ENCODE assay signal across 19 cellular contexts in genomic region chr5:52531105-52531504, GRCh38.
DNase-seq lines count a peak whose midpoint lies in the region; ATAC-seq, FAIRE-seq and TF ChIP-seq lines count a peak whose summit lies in the region.
"Had no signal": no experiment of that assay in that cellular context is flagged by ENCODE, and none has a peak within 500 bp of the region (broad histone marks: within the 10 kb centered on the region; RNA-seq: fewer than 3 reads in every experiment).

No MANE protein-coding gene starts in this region.

- ATAC-seq in DND-41 (ENCODE audit: insufficient read depth, low read depth) (no peak), K562 (no peak), heart left ventricle (no peak)
- ATAC-seq: A549 had no signal

- H3K27me3 ChIP-seq in DND-41 (ENCODE audit: insufficient read depth, low read length, poor library complexity) (no peaks in the 10 kb centered on the region), K562 (ENCODE audit: control insufficient read depth in 2 of 2, insufficient read depth in 2 of 2, low read length in 2 of 2) (no peaks in the 10 kb centered on the region), heart left ventricle (peaks cover 0 to 3% (median 0%) of the 10 kb centered on the region in 9 donors)

- in situ Hi-C loops in K562 (cut with MboI) = no loop called here
- in situ Hi-C loops in KBM-7 (cut with MboI; ENCODE audit: low pct_unique_long_range_greater_than_20kb, low sequenced_read_pairs) = no loop called here

- WGBS in K562 (ENCODE audit: insufficient coverage, low coverage, missing lambda C conversion rate) = 0% methylated on average over 3 of the region's 4 CpGs
- WGBS in heart left ventricle, 4 donors = 76 to 78% (median 76%) methylated on average over 3 to 4 of the region's 4 CpGs

- DNase-seq in DMS 273 (lab: John Stamatoyannopoulos, UW; ENCODE audit: unreplicated experiment) = peak; percentile 5
- no peak for DNase-seq in DMS 273 treated with DMSO at 0.1 percent for 48 hours (lab: John Stamatoyannopoulos, UW)
- peak; percentile 35 for DNase-seq in DND-41
- DNase-seq in OCI-LY7 (ENCODE audit: low spot score) = peak; percentile 14
- peak in 1 of 4 experiments; percentile 0 for DNase-seq in K562 (ENCODE audit: extremely low read depth in 1 of 4, low spot score in 3 of 4)
- DNase-seq in KBM-7 = no peak
- no peak for DNase-seq in H54 (ENCODE audit: insufficient read length, low spot score)
- no peak for DNase-seq in heart left ventricle
- DNase-seq: AML-193; CD4-positive, alpha-beta memory T cell; DMS79; GF-D8; IMR-90; KG1 had no signal

- BruUV-seq in OCI-LY7 (replicated peaks; lab: Mats Ljungman, UMichigan) (no TSS peak), K562 (replicated peaks; lab: Mats Ljungman, UMichigan) (no TSS peak)

- POLR2A ChIA-PET in OCI-LY7 (lab: Charles Lee) (no interaction called here), K562 (lab: Yijun Ruan, JAX) (no interaction called here)

- FAIRE-seq in K562 (lab: Jason Lieb, UNC) (no peak), H54 (lab: Jason Lieb, UNC) (no peak)
- FAIRE-seq: A549, H1 had no signal

- H3K4me3 ChIP-seq in DND-41 (ENCODE audit: low read depth in 1 of 2, low read length in 2 of 2) (no peak overlapping the region), OCI-LY7 (ENCODE audit: low read depth, low read length, poor library complexity, severe bottlenecking) (no peak overlapping the region), K562 (no peak overlapping the region), heart left ventricle (no peak overlapping the region)
- H3K4me3 ChIP-seq: A549, HAP-1 had no signal

- CTCF ChIA-PET in OCI-LY7 (lab: Charles Lee; ENCODE audit: unreplicated experiment) (no interaction called here), K562 (lab: Yijun Ruan, JAX; ENCODE audit: low intra/inter-chr PET ratio) (no interaction called here)

- TF ChIP-seq EP300 in K562 (IDR thresholded peaks at IDR 0.05; ENCODE audit: low read length) = no peak

- TF ChIP-seq RAD21 in K562 (CRISPR knock-in tag; conservative IDR thresholded peaks at IDR 0.05 in 1 of 2, IDR thresholded peaks at IDR 0.05 in 1 of 2) = no peak

- H3K9ac ChIP-seq in DND-41 (ENCODE audit: low read depth, low read length) (no peak overlapping the region), K562 (ENCODE audit: insufficient read depth in 1 of 2, low read depth in 2 of 2, low read length in 2 of 2) (no peak overlapping the region)

- no peaks in the 10 kb centered on the region for H3K79me2 ChIP-seq in DND-41 (ENCODE audit: insufficient read depth, low read length)
- H3K79me2 ChIP-seq in OCI-LY7 (ENCODE audit: insufficient read depth, low read depth, low read length) = no peaks in the 10 kb centered on the region
- no peaks in the 10 kb centered on the region for H3K79me2 ChIP-seq in K562 (ENCODE audit: control insufficient read depth, insufficient read depth, low read length)

- H3K9me1 ChIP-seq in K562 (ENCODE audit: control insufficient read depth, insufficient read depth, low read length) = no peaks in the 10 kb centered on the region

- no peak for TF ChIP-seq POLR2A in K562 (conservative IDR thresholded peaks at IDR 0.05)
- no peak for TF ChIP-seq POLR2A in H54 (IDR thresholded peaks at IDR 0.05; ENCODE audit: low read depth, low read length)
- TF ChIP-seq POLR2A in heart left ventricle (IDR thresholded peaks at IDR 0.05) = no peak

- H3K27ac ChIP-seq in DND-41 (ENCODE audit: low read length) = no peak overlapping the region
- H3K27ac ChIP-seq in OCI-LY7 (ENCODE audit: low read depth, low read length, poor library complexity, severe bottlenecking) = no peak overlapping the region
- H3K27ac ChIP-seq in K562 (ENCODE audit: extremely low read depth, low read depth, low read length) = no peak overlapping the region
- H3K27ac ChIP-seq in heart left ventricle = no peak overlapping the region
- H3K27ac ChIP-seq: 22Rv1, A549, HL-60 had no signal

- no peaks in the 10 kb centered on the region for H3K4me1 ChIP-seq in DND-41 (ENCODE audit: insufficient read depth, low read length)
- no peaks in the 10 kb centered on the region for H3K4me1 ChIP-seq in OCI-LY7 (ENCODE audit: insufficient read depth, low read length, poor library complexity, severe bottlenecking)
- H3K4me1 ChIP-seq in K562 (replicated peaks in 1 of 2; ENCODE audit: control insufficient read depth in 2 of 2, insufficient read depth in 2 of 2, low read length in 2 of 2) = no peaks in the 10 kb centered on the region
- no peaks in the 10 kb centered on the region for H3K4me1 ChIP-seq in heart left ventricle
- H3K4me1 ChIP-seq: A549, HAP-1 had no signal

- H3K36me3 ChIP-seq in DND-41 (ENCODE audit: insufficient read depth, low read length) (no peaks in the 10 kb centered on the region), OCI-LY7 (ENCODE audit: insufficient read depth, low read length) (no peaks in the 10 kb centered on the region), K562 (ENCODE audit: control insufficient read depth, insufficient read depth, low read length) (no peaks in the 10 kb centered on the region), heart left ventricle (no peaks in the 10 kb centered on the region)
- H3K36me3 ChIP-seq: HAP-1 had no signal

- H3K9me3 ChIP-seq in DND-41 (ENCODE audit: insufficient read depth, low read length, severe bottlenecking) = peaks cover 20% of the 10 kb centered on the region
- H3K9me3 ChIP-seq in OCI-LY7 (ENCODE audit: low read length) = no peaks in the 10 kb centered on the region
- H3K9me3 ChIP-seq in K562 (replicated peaks; ENCODE audit: control insufficient read depth, insufficient read depth, low read depth, low read length) = no peaks in the 10 kb centered on the region; the same call in 1 of the 2 replicates
- H3K9me3 ChIP-seq in heart left ventricle = peaks cover 0 to 23% (median 0%) of the 10 kb centered on the region in 12 donors
- H3K9me3 ChIP-seq: A549 had no signal

- H4K20me1 ChIP-seq in DND-41 (ENCODE audit: insufficient read depth, low read length) = no peaks in the 10 kb centered on the region
- no peaks in the 10 kb centered on the region for H4K20me1 ChIP-seq in OCI-LY7 (ENCODE audit: insufficient read depth, low read length)
- H4K20me1 ChIP-seq in K562 (replicated peaks; ENCODE audit: control insufficient read depth, insufficient read depth, low read length) = no peaks in the 10 kb centered on the region

- intact Hi-C loops in OCI-LY7 (cut with micrococcal nuclease; ENCODE audit: unreplicated experiment) = no loop called here
- intact Hi-C loops in K562 (cut with micrococcal nuclease) = no loop called here
- intact Hi-C loops in heart left ventricle (cut with DNase I) = no loop called here

- no peak overlapping the region for H2AFZ ChIP-seq in DND-41 (ENCODE audit: low read depth, low read length)
- no peak overlapping the region for H2AFZ ChIP-seq in OCI-LY7 (ENCODE audit: low read length)
- no peak overlapping the region for H2AFZ ChIP-seq in K562 (ENCODE audit: low read depth, low read length)

- no peak for TF ChIP-seq CTCF in DND-41 (IDR thresholded peaks at IDR 0.05; ENCODE audit: borderline replicate concordance, extremely low read depth, low read length, poor library complexity, severe bottlenecking)
- TF ChIP-seq CTCF in OCI-LY7 (conservative IDR thresholded peaks at IDR 0.05; ENCODE audit: low read length) = no peak
- TF ChIP-seq CTCF in K562 (IDR thresholded peaks at IDR 0.05 in 2 of 3, conservative IDR thresholded peaks at IDR 0.05 in 1 of 3; ENCODE audit: insufficient read depth in 2 of 3, low read depth in 1 of 3, low read length in 3 of 3) = no peak
- no peak for TF ChIP-seq CTCF in heart left ventricle (IDR thresholded peaks at IDR 0.05)

- H3K4me2 ChIP-seq in DND-41 (ENCODE audit: insufficient read depth, low read length) = no peak overlapping the region
- H3K4me2 ChIP-seq in OCI-LY7 (ENCODE audit: low read length) = no peak overlapping the region
- no peak overlapping the region for H3K4me2 ChIP-seq in K562 (ENCODE audit: insufficient read depth, low read length)
- H3K4me2 ChIP-seq: A549 had no signal

- no peaks in the 10 kb centered on the region for H3K9me2 ChIP-seq in OCI-LY7 (ENCODE audit: insufficient read depth, low read length)

TF ChIP-seq in K562, 482 proteins besides CTCF, POLR2A, EP300 and RAD21:
- TF ChIP-seq ZFP36 (IDR thresholded peaks at IDR 0.05; ENCODE audit: low read depth, low read length, partially characterized antibody) (peak; percentile 13), SRSF7 (optimal IDR thresholded peaks at IDR 0.05; ENCODE audit: low read depth, low read length) (no peak), CBX5 (IDR thresholded peaks at IDR 0.05; ENCODE audit: borderline replicate concordance, low read depth) (peak; percentile 44; the same call in 1 of the 2 replicates), ZNF347 (CRISPR knock-in tag; IDR thresholded peaks at IDR 0.05; ENCODE audit: low read depth) (no peak), GTF2A2 (tag; IDR thresholded peaks at IDR 0.05) (no peak)
TF ChIP-seq in K562: peak in this region for 2.

Comparison
In these comparisons a context has a peak if more than half of its experiments do, and no peak if none do; other contexts are left out.
1. DNase-seq: peak in DMS 273 (single experiment), DND-41 (single experiment) and OCI-LY7 (single experiment); none in DMS 273 treated with DMSO at 0.1 percent for 48 hours (single experiment), KBM-7 (single experiment), H54 (single experiment) and heart left ventricle (0 of 5).